In the genomic region with DNA sequence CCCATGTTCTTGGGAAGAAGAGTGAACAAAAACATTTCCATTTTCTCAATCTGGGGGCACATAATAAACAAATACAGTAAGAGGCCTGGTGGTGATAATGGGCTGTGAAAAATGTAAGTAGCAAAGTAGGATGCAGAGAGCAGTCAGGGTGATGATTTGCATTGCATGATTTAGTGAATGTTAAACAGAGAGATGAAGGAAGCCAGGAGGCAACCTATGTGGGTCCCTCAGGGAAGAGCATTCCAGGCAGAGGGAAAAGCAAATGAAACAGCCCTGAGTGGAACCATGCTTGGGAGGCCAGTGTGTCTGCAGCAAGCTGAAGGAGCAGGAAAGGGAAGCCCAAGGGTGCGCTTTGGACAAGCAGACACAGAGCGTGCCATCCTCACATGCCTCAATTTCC, we compare ENCODE assay signal across 20 cellular contexts. TPM values are rescaled to one million over a fixed set of nuclear protein-coding genes. Genes with fewer than 3 reads are reported as not detected.
"Had no signal": no experiment of that assay in that cellular context is flagged by ENCODE, and none has a peak within 500 bp of the region (broad histone marks: within the 10 kb centered on the region; RNA-seq: fewer than 3 reads in every experiment).

No MANE protein-coding gene starts in this region.

- H3K4me1 Mint-ChIP-seq: activated naive CD4-positive, alpha-beta T cell treated with anti-CD3 and anti-CD28 coated beads, Interleukin-2, amount 50 U/mL, for 24 hours; naive B cell had no signal

- ATAC-seq: heart right ventricle had no signal

- H3K4me3 Mint-ChIP-seq: activated naive CD4-positive, alpha-beta T cell treated with anti-CD3 and anti-CD28 coated beads, Interleukin-2, amount 50 U/mL, for 24 hours; brain; endodermal cell; naive B cell; T-helper 1 cell treated with Interleukin-12 subunit alpha and Interleukin-12 subunit beta and Interleukin-4 antibody, amounts not matched to agents 30 μg/mL and 1 μg/mL, for 36 hours had no signal

- H3K27ac ChIP-seq: neutrophil, right lobe of liver, spleen had no signal

- H3K9me3 Mint-ChIP-seq: activated naive CD4-positive, alpha-beta T cell treated with anti-CD3 and anti-CD28 coated beads, Interleukin-2, amount 50 U/mL, for 24 hours; activated T-helper 2 cell treated with anti-CD3 and anti-CD28 coated beads, Interferon-gamma antibody, Interleukin-2, Interleukin-4, amounts not matched to agents 10 μg/mL and 5 μg/mL and 100 μg/mL, durations not matched to agents 14 hours and 24 hours and 36 hours; brain; endodermal cell; naive B cell; T-helper 1 cell treated with Interleukin-12 subunit alpha and Interleukin-12 subunit beta and Interleukin-4 antibody, amounts not matched to agents 30 μg/mL and 1 μg/mL, for 36 hours had no signal

- H3K36me3 ChIP-seq: heart right ventricle, neutrophil, right lobe of liver, spleen had no signal

- H3K27me3 Mint-ChIP-seq: naive B cell had no signal

- H3K27ac Mint-ChIP-seq: activated naive CD4-positive, alpha-beta T cell treated with anti-CD3 and anti-CD28 coated beads, Interleukin-2, amount 50 U/mL, for 24 hours; activated T-helper 2 cell treated with anti-CD3 and anti-CD28 coated beads, Interferon-gamma antibody, Interleukin-2, Interleukin-4, amounts not matched to agents 10 μg/mL and 5 μg/mL and 100 μg/mL, durations not matched to agents 14 hours and 24 hours and 36 hours; brain; naive B cell; T-helper 1 cell treated with Interleukin-12 subunit alpha and Interleukin-12 subunit beta and Interleukin-4 antibody, amounts not matched to agents 30 μg/mL and 1 μg/mL, for 36 hours had no signal

- H3K4me1 ChIP-seq: right lobe of liver had no signal

- H3K4me3 ChIP-seq: heart right ventricle, right lobe of liver, spleen had no signal

- H3K36me3 Mint-ChIP-seq: activated naive CD4-positive, alpha-beta T cell treated with anti-CD3 and anti-CD28 coated beads, Interleukin-2, amount 50 U/mL, for 24 hours; brain; naive B cell had no signal

- H3K9me3 ChIP-seq: heart right ventricle, neutrophil, right lobe of liver, spleen had no signal

- H3K27me3 ChIP-seq: neutrophil, spleen had no signal

- FAIRE-seq: kidney had no signal

- DNase-seq: activated CD4-positive, alpha-beta T cell treated with anti-CD3 and anti-CD28 coated beads, Interleukin-2, amount 50 U/mL, for 1 hour; activated T-cell treated with anti-CD3 and anti-CD28 coated beads for 4 hours; amniotic stem cell; cerebellar nuclear complex; endodermal cell; foreskin melanocyte; heart right ventricle; kidney; naive B cell; posterior cingulate gyrus; right lobe of liver; spleen; stimulated activated CD4-positive, alpha-beta T cell treated with anti-CD3 and anti-CD28 coated beads, Interleukin-2, amount 100 ng/mL, for 24 hours; stimulated activated naive CD4-positive, alpha-beta T cell had no signal

RNA-seq across cellular contexts. Expression of a gene that starts 5.4 kb away (rescaled TPM):
- total RNA-seq: activated CD8-positive, alpha-beta memory T cell treated with anti-CD3 and anti-CD28 coated beads for 36 hours; activated T-helper 2 cell treated with anti-CD3 and anti-CD28 coated beads, Interferon-gamma antibody, Interleukin-2, Interleukin-4, amounts not matched to agents 10 μg/mL and 5 μg/mL and 100 μg/mL, durations not matched to agents 14 hours and 24 hours and 36 hours; kidney; right lobe of liver had no signal
